Comparison of ENCODE assay signal across 8 cellular contexts in the genomic region with DNA sequence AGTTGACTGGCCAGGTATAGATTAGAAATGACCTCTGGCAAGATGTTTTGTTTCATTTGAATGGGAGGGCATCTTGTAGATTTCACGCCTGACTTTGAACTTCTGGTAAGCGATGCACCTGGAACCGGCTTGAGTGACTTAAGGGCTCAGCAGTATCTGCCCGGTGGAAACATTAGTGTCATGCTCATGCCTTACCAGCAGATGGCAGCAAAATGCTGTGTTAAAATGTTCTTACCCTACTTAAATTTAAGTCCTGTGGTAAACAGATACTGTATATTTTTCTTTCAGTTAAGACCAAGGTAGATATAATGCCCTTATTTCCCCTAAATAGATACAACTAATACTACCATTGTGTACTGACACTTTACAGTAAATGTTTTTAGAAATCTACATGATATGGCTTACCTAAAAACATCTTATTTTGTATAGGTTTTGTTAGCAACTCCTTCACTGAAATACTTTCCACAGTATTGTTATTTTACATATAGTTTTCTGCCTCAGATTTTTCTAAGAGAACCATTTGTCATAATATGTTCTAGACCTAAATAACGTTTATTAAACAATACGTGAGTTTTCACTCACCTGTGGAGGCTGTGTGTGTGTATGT. TPM values are rescaled to one million over a fixed set of nuclear protein-coding genes. Genes with fewer than 3 reads are reported as not detected.
A peak's percentile ranks its signal among the peaks of the same experiment; 100 is the strongest.
DNase-seq lines count a peak whose midpoint lies in the region; ATAC-seq, FAIRE-seq and TF ChIP-seq lines count a peak whose summit lies in the region.

No MANE protein-coding gene starts in this region.

- H3K36me3 Mint-ChIP-seq in activated naive CD4-positive, alpha-beta T cell treated with anti-CD3 and anti-CD28 coated beads, Interleukin-2, amount 50 U/mL, for 72 hours, result no peaks in the 10 kb centered on the region

- no peak overlapping the region for H3K27ac ChIP-seq in MM.1S (ENCODE audit: low read length)

- in situ Hi-C loops in G401 (cut with HindIII; ENCODE audit: low sequenced_read_pairs), result no loop called here

- no peaks in the 10 kb centered on the region for H3K9me2 ChIP-seq in MM.1S (replicated peaks; ENCODE audit: insufficient read depth, low read length)

- intact Hi-C loops in Right ventricle myocardium superior (cut with DNase I), result loop anchor here (5.0 kb wide), 1 partner anchor 244 kb away; no protein-coding TSS in a partner anchor

- H3K27me3 ChIP-seq in MM.1S (replicated peaks; ENCODE audit: insufficient read depth, low read length), result no peaks in the 10 kb centered on the region

- no peak overlapping the region for H3K9ac ChIP-seq in MM.1S (ENCODE audit: low read length)

- H3K4me3 ChIP-seq in MM.1S (ENCODE audit: low read length), result no peak overlapping the region

- FAIRE-seq in H54 (lab: Jason Lieb, UNC), result peak; percentile 84

- TF ChIP-seq POLR2A in H54 (IDR thresholded peaks at IDR 0.05; ENCODE audit: low read depth, low read length), result no peak

- no peak overlapping the region for H3K4me2 ChIP-seq in MM.1S (ENCODE audit: low read depth, low read length)

- no peak overlapping the region for H2AFZ ChIP-seq in MM.1S (ENCODE audit: low read length)

- no peaks in the 10 kb centered on the region for H4K20me1 ChIP-seq in MM.1S (ENCODE audit: insufficient read depth, low read length)

- ATAC-seq in SK-N-SH treated with all-trans-retinoic acid at 6 μM for 48 hours (peak; percentile 93), Right ventricle myocardium superior (ENCODE audit: poor library complexity) (peak; percentile 89), HG02840 (IDR thresholded peaks at IDR 0.05; ENCODE audit: low FRiP score, unreplicated experiment) (no peak)
- peak; percentile 75 for ATAC-seq in activated naive CD4-positive, alpha-beta T cell treated with anti-CD3 and anti-CD28 coated beads, Interleukin-2, amount 50 U/mL, for 72 hours

- no peaks in the 10 kb centered on the region for H3K9me3 ChIP-seq in MM.1S (replicated peaks; ENCODE audit: insufficient read depth, low read length)

- no peaks in the 10 kb centered on the region for H3K9me3 Mint-ChIP-seq in activated naive CD4-positive, alpha-beta T cell treated with anti-CD3 and anti-CD28 coated beads, Interleukin-2, amount 50 U/mL, for 72 hours

- DNase-seq in G401 (ENCODE audit: low spot score), result peak; percentile 88
- peak; percentile 13 for DNase-seq in H54 (ENCODE audit: insufficient read length, low spot score)
- DNase-seq in MM.1S, result peak; percentile 78
- peak; percentile 59 to 62 for DNase-seq in activated naive CD4-positive, alpha-beta T cell treated with anti-CD3 and anti-CD28 coated beads, Interleukin-2, amount 50 U/mL, for 72 hours (ENCODE audit: low spot score in 2 of 2)
- no peak for DNase-seq in Right ventricle myocardium superior
- peak; percentile 48 for DNase-seq in pulmonary artery endothelial cell (ENCODE audit: low read depth, low spot score)

- 0 out of 2 replicates have a peak, but pooled peaks cover 4% of the 10 kb centered on the region for H3K79me2 ChIP-seq in MM.1S (ENCODE audit: low read length)

- TF ChIP-seq CTCF in MM.1S (IDR thresholded peaks at IDR 0.05; ENCODE audit: low read length), result peak; percentile 78

- H3F3A ChIP-seq in MM.1S (ENCODE audit: insufficient read depth, low read length), result no peaks in the 10 kb centered on the region

- no peaks in the 10 kb centered on the region for H3K36me3 ChIP-seq in MM.1S (replicated peaks; ENCODE audit: insufficient read depth, low read length)

- no peak overlapping the region for H3K27ac Mint-ChIP-seq in activated naive CD4-positive, alpha-beta T cell treated with anti-CD3 and anti-CD28 coated beads, Interleukin-2, amount 50 U/mL, for 72 hours

- H3K4me1 ChIP-seq in MM.1S (ENCODE audit: low read length), result no peaks in the 10 kb centered on the region

TF ChIP-seq in SK-N-SH treated with all-trans-retinoic acid at 6 μM for 48 hours, 23 proteins besides CTCF, POLR2A, EP300 and RAD21:
- no peak for TF ChIP-seq GLIS3 (CRISPR knock-in tag; IDR thresholded peaks at IDR 0.05)

RNA-seq across cellular contexts. Expression of a gene that starts 25.5 kb away (rescaled TPM):
- 8.6 and 12.2 TPM in 2 replicates for total RNA-seq in G401 (2014; rRNA removed; shearing (Covaris generic))
- 10 to 100 TPM; 23.4 to 30.1 TPM for total RNA-seq in activated naive CD4-positive, alpha-beta T cell treated with anti-CD3 and anti-CD28 coated beads, Interleukin-2, amount 50 U/mL, for 72 hours
- total RNA-seq in Right ventricle myocardium superior (5.1 TPM), pulmonary artery endothelial cell (15.1 and 20.7 TPM in 2 replicates)

RNA-seq across cellular contexts. Expression of a gene that starts 25.9 kb away (rescaled TPM):
- total RNA-seq in G401 (2014; rRNA removed; shearing (Covaris generic)), result 18.2 and 22.3 TPM in 2 replicates
- total RNA-seq in activated naive CD4-positive, alpha-beta T cell treated with anti-CD3 and anti-CD28 coated beads, Interleukin-2, amount 50 U/mL, for 72 hours, result 10 to 100 TPM; 48.9 to 63.9 TPM
- total RNA-seq in Right ventricle myocardium superior, result 6.8 TPM
- total RNA-seq in pulmonary artery endothelial cell, result 6.7 and 15.2 TPM in 2 replicates
